ENCODE assay signal across 22 cellular contexts in the genomic region with DNA sequence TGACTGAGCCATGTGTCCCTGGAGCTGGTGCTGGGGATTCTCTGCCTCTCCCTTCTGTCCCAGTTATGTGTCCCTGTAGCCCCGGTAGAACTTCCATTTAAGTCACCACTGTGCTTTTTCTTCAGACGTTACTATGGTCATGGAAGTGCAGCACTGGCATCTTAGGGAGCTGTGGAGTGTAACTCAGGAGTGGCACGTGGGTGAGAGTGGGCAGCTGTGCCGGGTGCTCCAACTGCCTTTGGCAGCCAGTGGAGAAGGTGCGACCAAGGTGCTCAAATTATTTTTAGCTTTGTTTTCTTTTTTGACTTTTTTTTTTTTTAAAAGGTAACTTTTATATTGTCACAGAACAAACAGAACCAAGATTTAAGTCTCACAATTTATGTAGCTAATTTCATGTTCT.
DNase-seq lines count a peak whose midpoint lies in the region; ATAC-seq and TF ChIP-seq lines count a peak whose summit lies in the region.
"Had no signal": no experiment of that assay in that cellular context is flagged by ENCODE, and none has a peak within 500 bp of the region (broad histone marks: within the 10 kb centered on the region; RNA-seq: fewer than 3 reads in every experiment).

No MANE protein-coding gene starts in this region.

- no peak overlapping the region for H3K27ac ChIP-seq in coronary artery
- peak overlapping the region; percentile 71 to 88 (median 88) for H3K27ac ChIP-seq in thyroid gland
- H3K27ac ChIP-seq: BLaER1 had no signal

- peaks cover 48% of the 10 kb centered on the region for H3K4me1 Mint-ChIP-seq in nephron progenitor cell
- H3K4me1 Mint-ChIP-seq: CD8-positive, alpha-beta memory T cell had no signal

- intact Hi-C loops in thyroid gland (cut with DNase I) = no loop called here

- H3K9me3 ChIP-seq in thyroid gland = no peaks in the 10 kb centered on the region
- H3K9me3 ChIP-seq: BE2C had no signal

- DNase-seq in coronary artery (ENCODE audit: low spot score) = peak; percentile 22
- DNase-seq in mesenteric fat pad (ENCODE audit: low spot score) = peak; percentile 26
- no peak for DNase-seq in nephron progenitor cell
- DNase-seq in thyroid gland = peak; percentile 89 to 90
- DNase-seq in HUDEP-2 (lab: John Stamatoyannopoulos, UW; ENCODE audit: unreplicated experiment in 76 of 76) = no peak
- no peak for DNase-seq in NK-92 (lab: John Stamatoyannopoulos, UW; ENCODE audit: unreplicated experiment)
- DNase-seq: 8988T; ACHN; BE2C; C1 segment of cervical spinal cord; CD4-positive, alpha-beta memory T cell; CD4-positive, CD25-positive, alpha-beta regulatory T cell; CD8-positive, alpha-beta memory T cell; COR-L47; DMS 273 treated with DMSO at 0.1 percent for 48 hours; DND-41; EL; GDM1 had no signal

- H3K27me3 Mint-ChIP-seq in nephron progenitor cell (ENCODE audit: low read depth, poor library complexity) = peaks cover 3% of the 10 kb centered on the region

- H3K27ac Mint-ChIP-seq in nephron progenitor cell = peak overlapping the region; percentile 92
- H3K27ac Mint-ChIP-seq: CD14-positive monocyte; CD4-positive, alpha-beta memory T cell; CD8-positive, alpha-beta memory T cell had no signal

- TF ChIP-seq POLR2A in thyroid gland (IDR thresholded peaks at IDR 0.05) = no peak

- TF ChIP-seq CTCF in coronary artery (IDR thresholded peaks at IDR 0.05) = no peak
- TF ChIP-seq CTCF in nephron progenitor cell (IDR thresholded peaks at IDR 0.05) = no peak
- TF ChIP-seq CTCF in thyroid gland (IDR thresholded peaks at IDR 0.05) = no peak

- H3K36me3 ChIP-seq in thyroid gland = no peaks in the 10 kb centered on the region
- H3K36me3 ChIP-seq: BE2C had no signal

- H3K36me3 Mint-ChIP-seq in nephron progenitor cell (ENCODE audit: low read depth) = peaks cover 5% of the 10 kb centered on the region
- H3K36me3 Mint-ChIP-seq: CD14-positive monocyte; CD4-positive, alpha-beta memory T cell; CD4-positive, CD25-positive, alpha-beta regulatory T cell; CD8-positive, alpha-beta memory T cell had no signal

- peaks cover 9% of the 10 kb centered on the region for H3K9me3 Mint-ChIP-seq in nephron progenitor cell

- peaks cover 46 to 50% of the 10 kb centered on the region in 2 donors for H3K4me1 ChIP-seq in thyroid gland
- H3K4me1 ChIP-seq: BE2C had no signal

- 23 to 30% methylated on average over 5 of the region's 5 CpGs for WGBS in thyroid gland, 2 donors

- H3K4me3 Mint-ChIP-seq in nephron progenitor cell = no peak overlapping the region
- H3K4me3 Mint-ChIP-seq: CD14-positive monocyte; CD4-positive, alpha-beta memory T cell; CD4-positive, CD25-positive, alpha-beta regulatory T cell; CD8-positive, alpha-beta memory T cell had no signal

- H3K4me3 ChIP-seq in coronary artery = no peak overlapping the region
- no peak overlapping the region for H3K4me3 ChIP-seq in thyroid gland (replicated peaks in 1 of 3)
- H3K4me3 ChIP-seq: BLaER1, GM12878 had no signal

- no peaks in the 10 kb centered on the region for H3K27me3 ChIP-seq in thyroid gland
- H3K27me3 ChIP-seq: BE2C, BLaER1 had no signal

- no peak for ATAC-seq in HG03571 (IDR thresholded peaks at IDR 0.05; ENCODE audit: unreplicated experiment)
- ATAC-seq: GM12878 had no signal

Comparison
In these comparisons a context has a peak if more than half of its experiments do, and no peak if none do; other contexts are left out.
1. DNase-seq: peak in coronary artery (single experiment), mesenteric fat pad (single experiment) and thyroid gland (2 of 2); none in nephron progenitor cell (single experiment), HUDEP-2 (0 of 76) and NK-92 (single experiment).
2. H3K27ac ChIP-seq: peak in thyroid gland (3 of 3); none in coronary artery (0 of 2).